ENCODE assay signal across 1 cellular context in genomic region chr4:15488658-15489470, GRCh38.
TF ChIP-seq lines count a peak whose summit lies in the region.

No MANE protein-coding gene starts in this region.

TF ChIP-seq in GM23338, 12 proteins besides CTCF, POLR2A, EP300 and RAD21 (continued from another document):
- no peak for TF ChIP-seq ZNF462 (CRISPR knock-in tag; IDR thresholded peaks at IDR 0.05)
- TF ChIP-seq CREB1 (CRISPR knock-in tag; IDR thresholded peaks at IDR 0.05; ENCODE audit: low read depth), result no peak
- no peak for TF ChIP-seq JUNB (IDR thresholded peaks at IDR 0.05; ENCODE audit: unreplicated experiment)
- TF ChIP-seq ETS1 (IDR thresholded peaks at IDR 0.05), result no peak
- no peak for TF ChIP-seq EZH2phosphoT487 (IDR thresholded peaks at IDR 0.05; ENCODE audit: unreplicated experiment)
- TF ChIP-seq STAT1 (IDR thresholded peaks at IDR 0.05; ENCODE audit: unreplicated experiment), result no peak
- TF ChIP-seq ZNF331 (CRISPR knock-in tag; IDR thresholded peaks at IDR 0.05; ENCODE audit: low read depth), result no peak
- no peak for TF ChIP-seq EZH2 (IDR thresholded peaks at IDR 0.05; ENCODE audit: low read depth, unreplicated experiment)
TF ChIP-seq in GM23338: peak in this region for 0.
